Comparison of ENCODE assay signal across 27 cellular contexts in the genomic region with DNA sequence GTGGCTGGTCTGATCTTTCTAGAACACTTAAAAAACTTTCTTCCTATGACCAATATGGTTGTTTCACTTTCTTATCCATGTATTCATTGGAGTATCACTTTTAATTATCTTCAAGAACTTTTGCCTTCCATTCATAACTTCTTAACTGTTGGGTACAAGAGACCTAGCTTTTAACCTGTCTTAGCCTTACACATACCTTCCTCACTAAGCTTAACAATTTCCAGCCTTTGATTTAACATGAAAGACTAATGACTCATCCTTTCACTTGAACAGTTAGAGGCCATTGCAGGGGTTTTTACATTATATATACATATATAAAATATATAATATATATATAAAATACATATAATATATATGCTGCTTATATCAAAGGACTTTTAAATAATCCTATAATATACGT.
"Had no signal": no experiment of that assay in that cellular context is flagged by ENCODE, and none has a peak within 500 bp of the region (broad histone marks: within the 10 kb centered on the region; RNA-seq: fewer than 3 reads in every experiment).

No MANE protein-coding gene starts in this region.

- DNase-seq: activated B cell treated with CpG ODN at 0.5 μM for 24 hours; activated CD4-positive, alpha-beta memory T cell treated with anti-CD3 and anti-CD28 coated beads for 36 hours; activated CD4-positive, alpha-beta T cell treated with anti-CD3 and anti-CD28 coated beads, Interleukin-2, amount 10 ng/mL, durations not matched to agents 24 days and 14 days; activated effector memory CD4-positive, alpha-beta T cell treated with anti-CD3 and anti-CD28 coated beads, Interleukin-2, amount 50 U/mL, for 16 hours; activated naive CD4-positive, alpha-beta T cell treated with anti-CD3 and anti-CD28 coated beads for 36 hours; anterior cingulate cortex; body of pancreas; cerebellar nuclear complex; colonic mucosa; effector CD8-positive, alpha-beta T cell; head of caudate nucleus; hippocampal formation; kidney; left colon; mammary epithelial cell; naive B cell; nephron progenitor cell; right lobe of liver; stimulated activated CD4-positive, alpha-beta T cell treated with anti-CD3 and anti-CD28 coated beads, Interleukin-2, amount 100 ng/mL, for 48 hours; stomach; T-helper 1 cell; thyroid gland; upper lobe of left lung had no signal

- H3K36me3 ChIP-seq: cardiac muscle cell, colonic mucosa, neutrophil, right lobe of liver, stomach, thyroid gland, upper lobe of left lung, vagina had no signal

- H3K4me3 Mint-ChIP-seq: activated B cell treated with CpG ODN at 0.5 μM for 24 hours; activated CD4-positive, alpha-beta memory T cell treated with anti-CD3 and anti-CD28 coated beads for 36 hours; activated CD4-positive, alpha-beta T cell treated with anti-CD3 and anti-CD28 coated beads, Interleukin-2, amount 10 ng/mL, durations not matched to agents 24 days and 14 days; activated naive CD4-positive, alpha-beta T cell treated with anti-CD3 and anti-CD28 coated beads for 36 hours; naive B cell; nephron progenitor cell; T-helper 2 cell treated with Interferon-gamma antibody and Interleukin-4, amounts not matched to agents 5 μg/mL and 100 μg/mL, for 36 hours had no signal

- H3K36me3 Mint-ChIP-seq: naive B cell had no signal

- H3K4me1 ChIP-seq: body of pancreas, colonic mucosa, stomach, thyroid gland, vagina had no signal

- H3K27me3 ChIP-seq: body of pancreas, cardiac muscle cell, colonic mucosa, neutrophil, right lobe of liver, stomach, thyroid gland, upper lobe of left lung, vagina had no signal

- H3K4me3 ChIP-seq: body of pancreas, cardiac muscle cell, colonic mucosa, right lobe of liver, stomach, thyroid gland, upper lobe of left lung, vagina had no signal

- H3K4me1 Mint-ChIP-seq: activated B cell treated with CpG ODN at 0.5 μM for 24 hours, nephron progenitor cell had no signal

- H3K27me3 Mint-ChIP-seq: activated B cell treated with CpG ODN at 0.5 μM for 24 hours; activated CD4-positive, alpha-beta memory T cell treated with anti-CD3 and anti-CD28 coated beads for 36 hours; activated CD4-positive, alpha-beta T cell treated with anti-CD3 and anti-CD28 coated beads, Interleukin-2, amount 10 ng/mL, durations not matched to agents 24 days and 14 days; naive B cell had no signal

- H3K27ac ChIP-seq: body of pancreas, cardiac muscle cell, colonic mucosa, neutrophil, right lobe of liver, stomach, thyroid gland, upper lobe of left lung, vagina had no signal

- H3K9me3 Mint-ChIP-seq: activated naive CD4-positive, alpha-beta T cell treated with anti-CD3 and anti-CD28 coated beads for 36 hours had no signal

- ATAC-seq: body of pancreas, left colon, right lobe of liver had no signal

- H3K27ac Mint-ChIP-seq: activated B cell treated with CpG ODN at 0.5 μM for 24 hours; activated CD4-positive, alpha-beta memory T cell treated with anti-CD3 and anti-CD28 coated beads for 36 hours; activated CD4-positive, alpha-beta T cell treated with anti-CD3 and anti-CD28 coated beads, Interleukin-2, amount 10 ng/mL, durations not matched to agents 24 days and 14 days; activated naive CD4-positive, alpha-beta T cell treated with anti-CD3 and anti-CD28 coated beads for 36 hours; naive B cell; nephron progenitor cell; T-helper 2 cell treated with Interferon-gamma antibody and Interleukin-4, amounts not matched to agents 5 μg/mL and 100 μg/mL, for 36 hours had no signal

- H3K9me3 ChIP-seq: body of pancreas, colonic mucosa, neutrophil, right lobe of liver, stomach, thyroid gland, upper lobe of left lung, vagina had no signal
